ENCODE assay signal across 16 cellular contexts in the genomic region with DNA sequence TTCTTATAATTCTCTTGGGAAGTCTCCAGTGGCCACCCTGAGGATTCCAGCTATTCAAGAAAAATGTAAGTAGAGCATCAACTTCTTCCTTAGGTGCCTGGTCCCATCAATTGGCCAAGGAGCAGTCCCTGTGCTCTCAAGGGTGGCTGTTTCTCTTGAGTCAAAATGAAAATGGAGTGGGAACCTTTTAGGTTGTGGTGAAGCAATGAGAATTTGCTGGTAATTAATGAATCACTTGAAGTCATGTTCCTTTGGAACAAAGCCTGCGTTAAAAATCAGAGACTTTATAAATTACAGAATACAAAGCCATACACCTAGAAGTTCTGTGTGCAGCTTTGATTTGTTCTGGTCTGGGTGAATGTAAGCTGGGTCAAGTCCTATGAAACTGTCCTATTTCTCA. TPM values are rescaled to one million over a fixed set of nuclear protein-coding genes. Genes with fewer than 3 reads are reported as not detected.
"Had no signal": no experiment of that assay in that cellular context is flagged by ENCODE, and none has a peak within 500 bp of the region (broad histone marks: within the 10 kb centered on the region; RNA-seq: fewer than 3 reads in every experiment).

No MANE protein-coding gene starts in this region.

- DNase-seq: activated CD4-positive, alpha-beta T cell treated with anti-CD3 and anti-CD28 coated beads, Interleukin-2, amount 50 U/mL, for 1 hour; activated effector memory CD4-positive, alpha-beta T cell treated with Interleukin-2 at 50 U/mL for 16 hours; activated T-cell treated with anti-CD3 and anti-CD28 coated beads, Interleukin-2, amount 50 U/mL, for 1 hour; anterior cingulate cortex; foreskin keratinocyte; left cardiac atrium; lower lobe of right lung; midbrain; pancreas; stimulated activated CD4-positive, alpha-beta T cell treated with anti-CD3 and anti-CD28 coated beads, Interleukin-4, amount 100 ng/mL, for 4 hours; T1000; transverse colon had no signal

- H3K27me3 ChIP-seq: foreskin keratinocyte, neural progenitor cell, pancreas, transverse colon had no signal

- H2AFZ ChIP-seq: neural progenitor cell had no signal

- H3K27ac ChIP-seq: foreskin keratinocyte, lower lobe of right lung, neural progenitor cell, pancreas, transverse colon had no signal

- H3K36me3 ChIP-seq: lower lobe of right lung, neural progenitor cell, pancreas, transverse colon had no signal

- H3K4me3 ChIP-seq: lower lobe of right lung, neural progenitor cell, pancreas, transverse colon had no signal

- ATAC-seq: esophagus mucosa, lower lobe of right lung, WTC11 had no signal

- H3K9me3 ChIP-seq: lower lobe of right lung, pancreas, transverse colon had no signal

- H3K9ac ChIP-seq: neural progenitor cell had no signal

- H3K4me2 ChIP-seq: neural progenitor cell had no signal

- FAIRE-seq: pancreas had no signal

- H3K4me1 ChIP-seq: foreskin keratinocyte, neural progenitor cell, pancreas, transverse colon had no signal

RNA-seq across cellular contexts. Expression of a gene that starts 48.9 kb away (rescaled TPM):
- total RNA-seq: left cardiac atrium, lower lobe of right lung, subcutaneous adipose tissue, transverse colon, WTC11 had no signal
